30 cellular contexts compared by ENCODE assay signal in the genomic region with DNA sequence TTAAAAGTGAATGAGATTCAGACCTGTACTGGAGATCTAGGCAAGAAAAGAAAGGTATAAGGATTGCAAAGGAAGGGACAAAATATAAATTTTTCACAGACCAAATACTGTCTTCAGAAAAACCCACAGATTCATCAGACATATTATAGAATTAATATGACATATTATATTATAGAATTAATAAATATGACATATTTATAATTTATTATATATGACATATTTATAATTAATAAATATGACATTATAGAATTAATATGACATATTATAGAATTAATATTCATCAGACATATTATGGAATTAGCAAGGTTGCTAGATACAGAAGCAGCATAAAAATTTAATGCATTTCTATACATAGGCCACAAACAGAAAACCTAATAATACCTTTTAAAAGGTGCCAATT. TPM values are rescaled to one million over a fixed set of nuclear protein-coding genes. Genes with fewer than 3 reads are reported as not detected.
"Had no signal": no experiment of that assay in that cellular context is flagged by ENCODE, and none has a peak within 500 bp of the region (broad histone marks: within the 10 kb centered on the region; RNA-seq: fewer than 3 reads in every experiment).

No MANE protein-coding gene starts in this region.

- H3K9me3 ChIP-seq: gastrocnemius medialis, heart right ventricle, lower lobe of right lung, prostate gland, right atrium auricular region, stomach, thyroid gland had no signal

- FAIRE-seq: islet of Langerhans had no signal

- H3K4me1 Mint-ChIP-seq: nephron, neural progenitor cell had no signal

- H3K4me3 ChIP-seq: coronary artery, gastrocnemius medialis, heart right ventricle, lower lobe of right lung, neural progenitor cell, prostate gland, right atrium auricular region, smooth muscle cell, stomach, thyroid gland had no signal

- H3K27me3 ChIP-seq: gastrocnemius medialis, heart right ventricle, neural progenitor cell, right atrium auricular region, stomach, thyroid gland had no signal

- H3K4me1 ChIP-seq: gastrocnemius medialis, heart right ventricle, lower lobe of right lung, neural progenitor cell, prostate gland, right atrium auricular region, stomach, thyroid gland had no signal

- DNase-seq: dermis blood vessel endothelial cell; effector memory CD8-positive, alpha-beta T cell; gastrocnemius medialis; heart right ventricle; hippocampal formation; kidney glomerular epithelial cell; left colon; left ventricle myocardium superior; lower lobe of right lung; stimulated activated CD4-positive, alpha-beta T cell treated with anti-CD3 and anti-CD28 coated beads, Interleukin-12 subunit alpha, Interleukin-12 subunit beta, amount 100 ng/mL, for 4 hours; stimulated activated CD4-positive, alpha-beta T cell treated with anti-CD3 and anti-CD28 coated beads, Interleukin-1b, Interleukin-23, amount 100 ng/mL, for 48 hours; stimulated activated CD4-positive, alpha-beta T cell treated with anti-CD3 and anti-CD28 coated beads, Interleukin-4, amount 100 ng/mL, for 1 hour; stimulated activated CD8-positive, alpha-beta memory T cell treated with anti-CD3 and anti-CD28 coated beads, Interleukin-4, amount 100 ng/mL, for 48 hours; stimulated activated naive CD4-positive, alpha-beta T cell treated with Interleukin-2 at 50 U/mL for 16 hours; stomach; thyroid gland; trophoblast cell had no signal

- H3K27ac ChIP-seq: coronary artery, gastrocnemius medialis, heart right ventricle, lower lobe of right lung, prostate gland, right atrium auricular region, stomach, thyroid gland had no signal

- ATAC-seq: effector memory CD8-positive, alpha-beta T cell; gastrocnemius medialis; heart right ventricle; left colon; left ventricle myocardium superior; lower lobe of right lung; sciatic nerve had no signal

- H3K27me3 Mint-ChIP-seq: effector memory CD8-positive, alpha-beta T cell had no signal

- H3K9me3 Mint-ChIP-seq: effector memory CD8-positive, alpha-beta T cell; nephron; neural progenitor cell had no signal

- H2AFZ ChIP-seq: neural progenitor cell had no signal

- H3K36me3 ChIP-seq: prostate gland, right atrium auricular region had no signal

- H3K9ac ChIP-seq: neural progenitor cell had no signal

- H3K4me2 ChIP-seq: neural progenitor cell, smooth muscle cell had no signal

- H3K4me3 Mint-ChIP-seq: effector memory CD8-positive, alpha-beta T cell; nephron; neural progenitor cell had no signal

- H3K27ac Mint-ChIP-seq: nephron, neural progenitor cell had no signal

RNA-seq across cellular contexts. Expression of a gene that starts 44.7 kb away (rescaled TPM):
- total RNA-seq: dermis blood vessel endothelial cell, fibroblast of villous mesenchyme, gastrocnemius medialis, left ventricle myocardium superior, lower lobe of right lung, osteoblast, prostate gland, right atrium auricular region, sciatic nerve, smooth muscle cell, subcutaneous adipose tissue, temporal lobe, urinary bladder had no signal
- polyA plus RNA-seq: heart right ventricle, smooth muscle cell, urinary bladder had no signal
